ENCODE assay signal across 12 cellular contexts in the genomic region with DNA sequence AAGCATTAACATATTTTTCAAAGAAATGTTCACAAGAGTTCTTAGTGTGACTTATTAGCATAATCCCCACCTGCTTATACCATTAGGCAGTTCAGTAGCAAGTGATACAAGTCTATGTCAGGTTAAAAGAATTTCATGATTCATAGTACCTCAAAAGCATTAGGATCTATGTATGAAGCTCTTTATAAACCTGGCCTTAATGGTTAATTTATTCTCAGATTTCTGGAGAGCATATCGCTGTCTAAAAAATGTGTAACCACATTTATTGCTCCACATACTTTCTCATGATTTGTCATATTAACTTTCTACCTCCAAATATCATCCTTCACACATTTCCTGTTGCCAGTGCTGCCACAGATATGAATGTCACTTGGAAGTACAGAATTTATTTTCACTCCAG.
"Had no signal": no experiment of that assay in that cellular context is flagged by ENCODE, and none has a peak within 500 bp of the region (broad histone marks: within the 10 kb centered on the region; RNA-seq: fewer than 3 reads in every experiment).

No MANE protein-coding gene starts in this region.

- DNase-seq: activated CD4-positive, alpha-beta T cell treated with anti-CD3 and anti-CD28 coated beads, Interleukin-2, amount 10 ng/mL, durations not matched to agents 7 days and 5 days; activated naive CD8-positive, alpha-beta T cell treated with anti-CD3 and anti-CD28 coated beads, Interleukin-2, amount 10 ng/mL, durations not matched to agents 7 days and 5 days; cerebellar nuclear complex; effector memory CD8-positive, alpha-beta T cell; erythroblast; hypothalamus; left colon; midbrain; psoas muscle; spleen; T-cell; T-helper 9 cell had no signal

- H3K27ac ChIP-seq: psoas muscle, spleen had no signal
